In the genomic region with DNA sequence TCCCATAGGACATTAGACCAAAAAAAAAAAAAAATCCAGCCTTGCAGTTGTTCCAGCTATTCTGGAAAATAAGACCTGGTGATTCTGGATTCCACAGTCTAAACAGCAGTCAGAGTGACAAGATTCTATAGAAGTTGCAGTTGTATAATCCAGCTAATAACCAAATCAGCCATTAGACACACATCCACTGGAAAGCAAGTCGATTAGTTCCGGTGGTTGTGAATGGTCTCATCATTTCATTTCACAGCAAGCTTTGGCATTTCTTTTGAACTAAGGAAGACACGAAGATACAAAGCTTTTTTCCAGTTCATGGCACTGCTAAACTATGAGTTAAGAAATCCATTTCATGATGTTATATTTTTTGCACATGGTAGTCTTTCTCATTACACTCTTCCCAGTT, we compare ENCODE assay signal across 27 cellular contexts.
"Had no signal": no experiment of that assay in that cellular context is flagged by ENCODE, and none has a peak within 500 bp of the region (broad histone marks: within the 10 kb centered on the region; RNA-seq: fewer than 3 reads in every experiment).

No MANE protein-coding gene starts in this region.

- H3K9me3 ChIP-seq: breast epithelium, colonic mucosa, esophagus squamous epithelium had no signal

- H3K4me3 ChIP-seq: breast epithelium, cardiac muscle cell, colonic mucosa, esophagus squamous epithelium had no signal

- ATAC-seq: activated CD4-positive, alpha-beta T cell treated with anti-CD3 and anti-CD28 coated beads for 36 hours; activated CD8-positive, alpha-beta memory T cell treated with anti-CD3 and anti-CD28 coated beads, Interleukin-2, amount 10 ng/mL, durations not matched to agents 7 days and 5 days; activated CD8-positive, alpha-beta T cell treated with anti-CD3 and anti-CD28 coated beads, Interleukin-2, amount 10 ng/mL, durations not matched to agents 7 days and 5 days; activated T-cell treated with anti-CD3 and anti-CD28 coated beads, Interleukin-2, amount 50 U/mL, for 72 hours; T-helper 17 cell had no signal

- H3K36me3 ChIP-seq: breast epithelium, cardiac muscle cell, colonic mucosa, esophagus squamous epithelium had no signal

- H3K27me3 ChIP-seq: cardiac muscle cell, colonic mucosa had no signal

- DNase-seq: activated CD4-positive, alpha-beta memory T cell treated with anti-CD3 and anti-CD28 coated beads for 36 hours; activated CD4-positive, alpha-beta T cell treated with anti-CD3 and anti-CD28 coated beads for 36 hours; activated CD4-positive, alpha-beta T cell treated with anti-CD3 and anti-CD28 coated beads, Interleukin-2, amount 10 ng/mL, durations not matched to agents 24 days and 14 days; activated CD4-positive, CD25-positive, alpha-beta regulatory T cell; activated CD4-positive, CD25-positive, alpha-beta regulatory T cell treated with anti-CD3 and anti-CD28 coated beads, Interleukin-2, amount 50 U/mL, for 72 hours; activated CD8-positive, alpha-beta memory T cell treated with anti-CD3 and anti-CD28 coated beads, Interleukin-2, amount 10 ng/mL, durations not matched to agents 7 days and 5 days; activated CD8-positive, alpha-beta memory T cell treated with anti-CD3 and anti-CD28 coated beads, Interleukin-2, amount 50 U/mL, for 4 hours; activated CD8-positive, alpha-beta T cell treated with anti-CD3 and anti-CD28 coated beads, Interleukin-2, amount 10 ng/mL, durations not matched to agents 7 days and 5 days; activated gamma-delta T cell treated with Interleukin-2 at 50 U/mL for 16 hours; activated naive CD4-positive, alpha-beta T cell treated with anti-CD3 and anti-CD28 coated beads, Interleukin-2, amount 50 U/mL, for 16 hours; activated naive CD4-positive, alpha-beta T cell treated with Interleukin-2 at 50 U/mL for 16 hours; activated T-cell treated with anti-CD3 and anti-CD28 coated beads, Interleukin-2, amount 50 U/mL, for 1 hour; activated T-cell treated with anti-CD3 and anti-CD28 coated beads, Interleukin-2, amount 50 U/mL, for 72 hours; amniotic stem cell; aorta; central memory CD4-positive, alpha-beta T cell; cerebellar nuclear complex; colonic mucosa; effector memory CD4-positive, alpha-beta T cell; esophagus squamous epithelium; T-helper 1 cell; T-helper 17 cell had no signal

- H3K27ac Mint-ChIP-seq: activated CD4-positive, alpha-beta memory T cell treated with anti-CD3 and anti-CD28 coated beads for 36 hours; activated CD4-positive, alpha-beta T cell treated with anti-CD3 and anti-CD28 coated beads for 36 hours; activated CD4-positive, alpha-beta T cell treated with anti-CD3 and anti-CD28 coated beads, Interleukin-2, amount 10 ng/mL, durations not matched to agents 24 days and 14 days; activated CD8-positive, alpha-beta memory T cell treated with anti-CD3 and anti-CD28 coated beads, Interleukin-2, amount 10 ng/mL, durations not matched to agents 7 days and 5 days; activated CD8-positive, alpha-beta T cell treated with anti-CD3 and anti-CD28 coated beads, Interleukin-2, amount 10 ng/mL, durations not matched to agents 7 days and 5 days; activated naive CD8-positive, alpha-beta T cell; activated T-cell treated with anti-CD3 and anti-CD28 coated beads, Interleukin-2, amount 50 U/mL, for 72 hours; T-helper 17 cell had no signal

- H3K4me3 Mint-ChIP-seq: activated CD4-positive, alpha-beta memory T cell treated with anti-CD3 and anti-CD28 coated beads for 36 hours; activated CD4-positive, alpha-beta T cell treated with anti-CD3 and anti-CD28 coated beads for 36 hours; activated CD4-positive, alpha-beta T cell treated with anti-CD3 and anti-CD28 coated beads, Interleukin-2, amount 10 ng/mL, durations not matched to agents 24 days and 14 days; activated CD8-positive, alpha-beta memory T cell treated with anti-CD3 and anti-CD28 coated beads, Interleukin-2, amount 10 ng/mL, durations not matched to agents 7 days and 5 days; activated CD8-positive, alpha-beta T cell treated with anti-CD3 and anti-CD28 coated beads, Interleukin-2, amount 10 ng/mL, durations not matched to agents 7 days and 5 days; activated naive CD8-positive, alpha-beta T cell; activated T-cell treated with anti-CD3 and anti-CD28 coated beads, Interleukin-2, amount 50 U/mL, for 72 hours; T-helper 17 cell had no signal

- H3K9me3 Mint-ChIP-seq: activated CD4-positive, alpha-beta memory T cell treated with anti-CD3 and anti-CD28 coated beads for 36 hours; activated CD4-positive, alpha-beta T cell treated with anti-CD3 and anti-CD28 coated beads, Interleukin-2, amount 10 ng/mL, durations not matched to agents 24 days and 14 days; activated T-cell treated with anti-CD3 and anti-CD28 coated beads, Interleukin-2, amount 50 U/mL, for 72 hours had no signal

- H3K4me1 Mint-ChIP-seq: activated CD4-positive, alpha-beta T cell treated with anti-CD3 and anti-CD28 coated beads for 36 hours; activated CD4-positive, alpha-beta T cell treated with anti-CD3 and anti-CD28 coated beads, Interleukin-2, amount 10 ng/mL, durations not matched to agents 24 days and 14 days; activated CD8-positive, alpha-beta memory T cell treated with anti-CD3 and anti-CD28 coated beads, Interleukin-2, amount 10 ng/mL, durations not matched to agents 7 days and 5 days; T-helper 17 cell had no signal

- H3K4me1 ChIP-seq: breast epithelium, colonic mucosa had no signal

- H3K27ac ChIP-seq: breast epithelium, cardiac muscle cell, colonic mucosa, epithelial cell of prostate, esophagus squamous epithelium had no signal

- H3K36me3 Mint-ChIP-seq: activated CD4-positive, alpha-beta memory T cell treated with anti-CD3 and anti-CD28 coated beads for 36 hours; activated CD8-positive, alpha-beta memory T cell treated with anti-CD3 and anti-CD28 coated beads, Interleukin-2, amount 10 ng/mL, durations not matched to agents 7 days and 5 days; activated naive CD8-positive, alpha-beta T cell; brain had no signal
